Comparison of ENCODE assay signal across 1 cellular context in genomic region chr19:49881672-49882394, GRCh38.
TF ChIP-seq lines count a peak whose summit lies in the region.

No MANE protein-coding gene starts in this region.

TF ChIP-seq in A549, 52 proteins besides CTCF, POLR2A, EP300 and RAD21 (continued from another document):
- TF ChIP-seq PBX3 (IDR thresholded peaks at IDR 0.05) = peak; percentile 86
- TF ChIP-seq EHF (CRISPR knock-in tag; IDR thresholded peaks at IDR 0.05) = no peak
- TF ChIP-seq EHMT2 (IDR thresholded peaks at IDR 0.05; ENCODE audit: low read depth) = no peak
